Comparison of ENCODE assay signal across 27 cellular contexts in genomic region chr4:151692443-151692782, GRCh38.
DNase-seq lines count a peak whose midpoint lies in the region; ATAC-seq and TF ChIP-seq lines count a peak whose summit lies in the region.
"Had no signal": no experiment of that assay in that cellular context is flagged by ENCODE, and none has a peak within 500 bp of the region (broad histone marks: within the 10 kb centered on the region; RNA-seq: fewer than 3 reads in every experiment).

No MANE protein-coding gene starts in this region.

- CTCF ChIA-PET in activated naive CD4-positive, alpha-beta T cell treated with anti-CD3 and anti-CD28 coated beads for 36 hours (lab: Charles Lee) = interaction anchor here (0.8 kb wide), 1 partner anchor 110 kb away, joined by 3 read pairs; no protein-coding TSS in a partner anchor

- peaks cover 3% of the 10 kb centered on the region for H3K36me3 ChIP-seq in suprapubic skin
- H3K36me3 ChIP-seq: neural progenitor cell had no signal

- H3K4me1 ChIP-seq in suprapubic skin = peaks cover 53% of the 10 kb centered on the region

- no peaks in the 10 kb centered on the region for H3K9me3 ChIP-seq in suprapubic skin
- H3K9me3 ChIP-seq: gastroesophageal sphincter had no signal

- no peak overlapping the region for H3K4me3 ChIP-seq in suprapubic skin
- H3K4me3 ChIP-seq: gastroesophageal sphincter, neural progenitor cell had no signal

- H3K27ac ChIP-seq in angular gyrus (ENCODE audit: low read depth, low read length) (peak overlapping the region; percentile 30), suprapubic skin (peak overlapping the region; percentile 72)
- H3K27ac ChIP-seq: C4-2B, neural progenitor cell had no signal

- DNase-seq in Right ventricle myocardium inferior (ENCODE audit: missing footprints) = peak; percentile 15
- DNase-seq in left cardiac atrium = no peak
- no peak for DNase-seq in suprapubic skin (ENCODE audit: low spot score in 2 of 2)
- DNase-seq in activated naive CD4-positive, alpha-beta T cell treated with anti-CD3 and anti-CD28 coated beads for 36 hours = no peak
- no peak for DNase-seq in NCI-H2081 (lab: John Stamatoyannopoulos, UW)
- DNase-seq: activated CD4-positive, alpha-beta T cell treated with anti-CD3 and anti-CD28 coated beads, Interleukin-2, amount 50 U/mL, for 1 hour; activated CD4-positive, CD25-positive, alpha-beta regulatory T cell; activated T-cell treated with anti-CD3 and anti-CD28 coated beads, Interleukin-2, amount 50 U/mL, for 4 hours; cerebellar nuclear complex; GOT3; HFFc6; hippocampal formation; NCI-H1105; NCI-H187; NCI-H2171 treated with DMSO at 0.1 percent for 48 hours; NCI-H510A; NK-92 treated with Interleukin-12 subunit alpha and Interleukin-12 subunit beta, amount 100 ng/mL, for 24 hours; stimulated activated CD4-positive, alpha-beta T cell treated with anti-CD3 and anti-CD28 coated beads, Interleukin-15, amount 100 ng/mL, for 24 hours had no signal

- H3K36me3 Mint-ChIP-seq in nephron (ENCODE audit: low read depth) = peaks cover 17% of the 10 kb centered on the region
- H3K36me3 Mint-ChIP-seq in activated naive CD4-positive, alpha-beta T cell treated with anti-CD3 and anti-CD28 coated beads for 36 hours (ENCODE audit: low read depth) = peaks cover 12% of the 10 kb centered on the region

- no peak for TF ChIP-seq EP300 in suprapubic skin (IDR thresholded peaks at IDR 0.05)

- intact Hi-C loops in Right ventricle myocardium inferior (cut with DNase I) = no loop called here
- intact Hi-C loops in left cardiac atrium (cut with DNase I) = no loop called here
- intact Hi-C loops in activated naive CD4-positive, alpha-beta T cell treated with anti-CD3 and anti-CD28 coated beads for 36 hours (cut with micrococcal nuclease) = no loop called here

- ATAC-seq in Right ventricle myocardium inferior (no peak), left cardiac atrium (no peak), HG03342 (IDR thresholded peaks at IDR 0.05; ENCODE audit: unreplicated experiment) (no peak)
- ATAC-seq: activated T-cell treated with anti-CD3 and anti-CD28 coated beads, Interleukin-2, amount 50 U/mL, for 4 hours; gastroesophageal sphincter; SK-N-SH treated with all-trans-retinoic acid at 6 μM for 48 hours; stimulated activated memory B cell treated with anti-CD40 and anti-IgM and Interleukin-4, amounts not matched to agents 10 μg/mL and 1 μg/mL and 100 μg/mL, for 72 hours had no signal

- no peaks in the 10 kb centered on the region for H3K27me3 Mint-ChIP-seq in nephron (ENCODE audit: low read depth)
- no peaks in the 10 kb centered on the region for H3K27me3 Mint-ChIP-seq in activated naive CD4-positive, alpha-beta T cell treated with anti-CD3 and anti-CD28 coated beads for 36 hours (ENCODE audit: low read depth)
- H3K27me3 Mint-ChIP-seq: stimulated activated memory B cell treated with anti-CD40 and anti-IgM and Interleukin-4, amounts not matched to agents 10 μg/mL and 1 μg/mL and 100 μg/mL, for 72 hours had no signal

- H3K27ac Mint-ChIP-seq in nephron = peak overlapping the region in 2 of 3 experiments; percentile 38 to 92
- H3K27ac Mint-ChIP-seq in activated naive CD4-positive, alpha-beta T cell treated with anti-CD3 and anti-CD28 coated beads for 36 hours = no peak overlapping the region
- H3K27ac Mint-ChIP-seq: HFFc6; neural progenitor cell; stimulated activated memory B cell treated with anti-CD40 and anti-IgM and Interleukin-4, amounts not matched to agents 10 μg/mL and 1 μg/mL and 100 μg/mL, for 72 hours; T-helper 1 cell treated with Interleukin-12 subunit alpha and Interleukin-12 subunit beta and Interleukin-4 antibody, amounts not matched to agents 30 μg/mL and 1 μg/mL, for 36 hours had no signal

- no peak for TF ChIP-seq POLR2A in suprapubic skin (IDR thresholded peaks at IDR 0.05)

- no peaks in the 10 kb centered on the region for H3K27me3 ChIP-seq in suprapubic skin
- H3K27me3 ChIP-seq: gastroesophageal sphincter, neural progenitor cell had no signal

- 78% methylated on average over 6 of the region's 6 CpGs for WGBS in suprapubic skin

- TF ChIP-seq CTCF in nephron (IDR thresholded peaks at IDR 0.05; ENCODE audit: unreplicated experiment in 3 of 3) (no peak), suprapubic skin (IDR thresholded peaks at IDR 0.05) (no peak)

- no peaks in the 10 kb centered on the region for H3K9me3 Mint-ChIP-seq in nephron
- no peaks in the 10 kb centered on the region for H3K9me3 Mint-ChIP-seq in activated naive CD4-positive, alpha-beta T cell treated with anti-CD3 and anti-CD28 coated beads for 36 hours
- H3K9me3 Mint-ChIP-seq: HFFc6; neural progenitor cell; T-helper 1 cell treated with Interleukin-12 subunit alpha and Interleukin-12 subunit beta and Interleukin-4 antibody, amounts not matched to agents 30 μg/mL and 1 μg/mL, for 36 hours had no signal

- H3K4me1 Mint-ChIP-seq in nephron = peaks cover 63% of the 10 kb centered on the region
- no peaks in the 10 kb centered on the region for H3K4me1 Mint-ChIP-seq in activated naive CD4-positive, alpha-beta T cell treated with anti-CD3 and anti-CD28 coated beads for 36 hours (ENCODE audit: low read depth)
- H3K4me1 Mint-ChIP-seq: stimulated activated memory B cell treated with anti-CD40 and anti-IgM and Interleukin-4, amounts not matched to agents 10 μg/mL and 1 μg/mL and 100 μg/mL, for 72 hours had no signal

- no peak overlapping the region for H3K4me3 Mint-ChIP-seq in nephron
- no peak overlapping the region for H3K4me3 Mint-ChIP-seq in activated naive CD4-positive, alpha-beta T cell treated with anti-CD3 and anti-CD28 coated beads for 36 hours
- H3K4me3 Mint-ChIP-seq: activated T-cell treated with anti-CD3 and anti-CD28 coated beads, Interleukin-2, amount 50 U/mL, for 4 hours; HFFc6; neural progenitor cell; stimulated activated memory B cell treated with anti-CD40 and anti-IgM and Interleukin-4, amounts not matched to agents 10 μg/mL and 1 μg/mL and 100 μg/mL, for 72 hours; T-helper 1 cell treated with Interleukin-12 subunit alpha and Interleukin-12 subunit beta and Interleukin-4 antibody, amounts not matched to agents 30 μg/mL and 1 μg/mL, for 36 hours had no signal
